1 cellular context compared by ENCODE assay signal in the genomic region with DNA sequence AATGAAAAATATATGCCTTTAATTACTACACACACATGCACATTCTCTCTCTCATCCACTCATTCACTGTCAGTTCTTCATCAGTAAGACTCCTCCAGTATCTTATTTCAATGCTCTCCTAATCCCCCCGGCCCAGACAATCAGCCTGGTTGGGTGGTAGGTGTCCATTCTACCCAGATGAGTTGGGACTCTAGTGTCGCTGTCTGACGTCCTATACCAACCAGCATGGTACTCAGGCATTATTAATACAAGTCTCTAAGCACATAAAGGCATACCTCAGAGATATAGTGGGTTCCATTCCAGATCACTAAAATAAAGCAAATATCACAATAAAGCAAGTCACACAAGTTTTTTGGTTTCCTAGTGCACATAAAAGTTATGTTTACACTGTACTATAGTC.
TF ChIP-seq lines count a peak whose summit lies in the region.

No MANE protein-coding gene starts in this region.

TF ChIP-seq in HepG2, 621 proteins besides CTCF, POLR2A, EP300 and RAD21:
- TF ChIP-seq FIP1L1 (IDR thresholded peaks at IDR 0.05; ENCODE audit: borderline replicate concordance, insufficient read depth, low read depth, low read length): no peak
- peak; percentile 93 for TF ChIP-seq RBM22 (optimal IDR thresholded peaks at IDR 0.05; ENCODE audit: low read length)
